ENCODE assay signal across 9 cellular contexts in the genomic region with DNA sequence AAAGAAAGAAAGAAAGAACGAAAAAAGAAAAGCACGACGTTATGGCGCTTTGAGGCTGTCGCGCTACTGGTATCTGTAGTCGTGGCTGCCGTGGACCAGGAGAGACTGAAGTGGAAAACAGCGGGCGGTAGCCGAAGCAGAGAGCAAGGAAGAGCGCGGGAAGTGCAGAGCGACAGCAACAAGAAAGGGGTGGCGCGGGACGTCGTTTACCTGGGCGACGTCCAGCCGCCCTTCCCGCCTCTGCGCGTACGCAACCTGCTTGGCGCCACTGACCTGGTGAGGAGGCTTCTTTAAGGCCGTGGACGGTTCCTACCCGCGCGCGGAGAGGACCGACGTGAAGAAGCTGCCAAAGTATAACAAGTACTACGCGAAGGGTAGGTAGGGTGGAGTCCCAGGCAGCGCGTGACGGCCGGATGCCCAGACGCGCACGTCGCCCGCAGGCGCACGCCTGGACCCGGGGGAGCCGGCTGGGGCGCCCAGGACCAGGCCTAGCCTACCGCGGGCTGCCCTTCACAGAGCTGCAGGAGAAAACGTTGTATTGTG. TPM values are rescaled to one million over a fixed set of nuclear protein-coding genes. Genes with fewer than 3 reads are reported as not detected.
DNase-seq lines count a peak whose midpoint lies in the region; ATAC-seq, FAIRE-seq and TF ChIP-seq lines count a peak whose summit lies in the region.
"Had no signal": no experiment of that assay in that cellular context is flagged by ENCODE, and none has a peak within 500 bp of the region (broad histone marks: within the 10 kb centered on the region; RNA-seq: fewer than 3 reads in every experiment).

No MANE protein-coding gene starts in this region.

- POLR2A ChIA-PET in OCI-LY7 (lab: Charles Lee) = interaction anchor here (0.8 to 1.2 kb wide), 3 partner anchors 15 to 21 kb away, joined by 3 to 5 read pairs (median 4); no protein-coding TSS in a partner anchor

- intact Hi-C loops in OCI-LY7 (cut with micrococcal nuclease; ENCODE audit: unreplicated experiment) = no loop called here
- intact Hi-C loops in heart left ventricle (cut with DNase I) = loop anchor here in 3 of 10 donors (10.0 kb wide), 2 partner anchors 172 to 292 kb away; no protein-coding TSS in a partner anchor

- H3K9me2 ChIP-seq in OCI-LY7 (ENCODE audit: insufficient read depth, low read length) = no peaks in the 10 kb centered on the region

- no peak overlapping the region for H3K4me3 ChIP-seq in OCI-LY7 (ENCODE audit: low read depth, low read length, poor library complexity, severe bottlenecking)
- peak overlapping the region; percentile 21 to 70 (median 46) for H3K4me3 ChIP-seq in heart left ventricle
- peak overlapping the region; percentile 24 to 58 for H3K4me3 ChIP-seq in small intestine (ENCODE audit: low read depth in 1 of 2, low read length in 2 of 2)

- TF ChIP-seq CTCF in OCI-LY7 (conservative IDR thresholded peaks at IDR 0.05; ENCODE audit: low read length) (no peak), heart left ventricle (IDR thresholded peaks at IDR 0.05) (no peak)

- 4 to 11% (median 4%) methylated on average over 41 to 53 of the region's 53 CpGs for WGBS in heart left ventricle, 4 donors
- 3 to 10% (median 6%) methylated on average over 53 of the region's 53 CpGs for WGBS in small intestine, 3 donors

- no TSS peak for BruUV-seq in OCI-LY7 (replicated peaks; lab: Mats Ljungman, UMichigan)

- FAIRE-seq in GM12891 (lab: Jason Lieb, UNC) (peak; percentile 95), small intestine (lab: Jason Lieb, UNC) (no peak)
- FAIRE-seq: colon had no signal

- CTCF ChIA-PET in OCI-LY7 (lab: Charles Lee; ENCODE audit: unreplicated experiment) = no interaction called here

- no peak overlapping the region for H2AFZ ChIP-seq in OCI-LY7 (ENCODE audit: low read length)

- peak; percentile 68 for DNase-seq in GM12891 (ENCODE audit: insufficient read length, low spot score)
- DNase-seq in OCI-LY7 (ENCODE audit: low spot score) = no peak
- peak; percentile 36 for DNase-seq in activated T-helper 9 cell treated with anti-CD3 and anti-CD28 coated beads, Interleukin-2, amount 50 U/mL, for 16 hours (ENCODE audit: low read depth)
- DNase-seq in heart left ventricle = peak in 3 of 5 donors; percentile 20 to 71 (median 36)
- DNase-seq in small intestine = peak; percentile 62
- no peak for DNase-seq in HCEC 1CT
- DNase-seq in NK-92 (lab: John Stamatoyannopoulos, UW; ENCODE audit: unreplicated experiment) = no peak

- TF ChIP-seq POLR2A in GM12891 (IDR thresholded peaks at IDR 0.05; ENCODE audit: low read depth, low read length) (0 out of 2 replicates have a peak, but pooled peaks have one; percentile 34), heart left ventricle (IDR thresholded peaks at IDR 0.05) (no peak)

- ATAC-seq in HG02623 (IDR thresholded peaks at IDR 0.05; ENCODE audit: unreplicated experiment) (peak; percentile 97), heart left ventricle (peak in 3 of 4 donors; percentile 57 to 85 (median 72))

- H3K4me2 ChIP-seq in OCI-LY7 (ENCODE audit: low read length) = peak overlapping the region; percentile 26; the same call in 1 of the 2 replicates

- H3K4me1 ChIP-seq in OCI-LY7 (ENCODE audit: insufficient read depth, low read length, poor library complexity, severe bottlenecking) = no peaks in the 10 kb centered on the region
- H3K4me1 ChIP-seq in heart left ventricle = peaks cover 0 to 7% (median 3%) of the 10 kb centered on the region in 12 donors
- peaks cover 0 to 3% of the 10 kb centered on the region in 2 donors for H3K4me1 ChIP-seq in small intestine (ENCODE audit: control insufficient read depth in 2 of 2, insufficient read depth in 1 of 2, low read depth in 1 of 2, low read length in 1 of 2)

- no peaks in the 10 kb centered on the region for H4K20me1 ChIP-seq in OCI-LY7 (ENCODE audit: insufficient read depth, low read length)

- H3K27ac ChIP-seq in OCI-LY7 (ENCODE audit: low read depth, low read length, poor library complexity, severe bottlenecking) (no peak overlapping the region), heart left ventricle (no peak overlapping the region), small intestine (ENCODE audit: low read depth in 1 of 2, low read length in 1 of 2) (peak overlapping the region; percentile 50 to 82)

- H3K36me3 ChIP-seq in OCI-LY7 (ENCODE audit: insufficient read depth, low read length) (no peaks in the 10 kb centered on the region), heart left ventricle (no peaks in the 10 kb centered on the region), small intestine (ENCODE audit: control insufficient read depth in 2 of 2, insufficient read depth in 2 of 2, low read length in 2 of 2) (no peaks in the 10 kb centered on the region)

- H3K9me3 ChIP-seq in OCI-LY7 (ENCODE audit: low read length) = no peaks in the 10 kb centered on the region
- H3K9me3 ChIP-seq in heart left ventricle = no peaks in the 10 kb centered on the region
- H3K9me3 ChIP-seq in small intestine (ENCODE audit: control insufficient read depth, low read depth) = no peaks in the 10 kb centered on the region

- H3K79me2 ChIP-seq in OCI-LY7 (ENCODE audit: insufficient read depth, low read depth, low read length) = no peaks in the 10 kb centered on the region

- H3K27me3 ChIP-seq in heart left ventricle (peaks cover 0 to 40% (median 19%) of the 10 kb centered on the region in 9 donors), small intestine (ENCODE audit: control insufficient read depth in 2 of 2, insufficient read depth in 2 of 2, low read length in 2 of 2) (no peaks in the 10 kb centered on the region)

TF ChIP-seq in GM12891, 5 proteins besides CTCF, POLR2A, EP300 and RAD21:
- TF ChIP-seq PAX5 (IDR thresholded peaks at IDR 0.05; ENCODE audit: insufficient read depth, low read length, severe bottlenecking) = no peak
- TF ChIP-seq POLR2AphosphoS5 (IDR thresholded peaks at IDR 0.05; ENCODE audit: low read depth, low read length) = peak; percentile 49; the same call in 1 of the 2 replicates
- no peak for TF ChIP-seq POU2F2 (IDR thresholded peaks at IDR 0.05; ENCODE audit: low read depth, low read length)
- TF ChIP-seq TAF1 (IDR thresholded peaks at IDR 0.05; ENCODE audit: low read depth, low read length) = peak; percentile 33; the same call in 1 of the 2 replicates
- no peak for TF ChIP-seq SPI1 (IDR thresholded peaks at IDR 0.05; ENCODE audit: low read depth, low read length)
TF ChIP-seq in GM12891: peak in this region for 2.

RNA-seq across cellular contexts. Expression of a gene that starts 15.4 kb away (rescaled TPM):
- polyA plus RNA-seq in GM12891 (2012; ENCODE audit: low read depth, missing spikeins) = 5.1 TPM
- total RNA-seq in OCI-LY7 (2014; rRNA removed; shearing (Covaris generic)) = not detected in 2 replicates
- total RNA-seq in OCI-LY7 (2022) = not detected in 2 replicates
- 1 to 10 TPM in 1 of 9 donors, under 1 TPM in 7, not detected in 1; 0.12 to 1.6 (median 0.34) TPM for total RNA-seq in heart left ventricle
- under 1 TPM; 0.06 to 0.30 TPM for polyA plus RNA-seq in heart left ventricle
- 10 to 100 TPM in 2 of 3 donors, 1 to 10 TPM in 1; 3.8 to 20.4 (median 11.6) TPM for polyA plus RNA-seq in small intestine

Comparison
In these comparisons a context has a peak if more than half of its experiments do, and no peak if none do; other contexts are left out.
1. DNase-seq: peak in GM12891 (single experiment), activated T-helper 9 cell treated with anti-CD3 and anti-CD28 coated beads, Interleukin-2, amount 50 U/mL, for 16 hours (single experiment), heart left ventricle (3 of 5) and small intestine (single experiment); none in OCI-LY7 (single experiment), HCEC 1CT (single experiment) and NK-92 (single experiment).
2. H3K27ac ChIP-seq: peak in small intestine (2 of 2); none in OCI-LY7 (single experiment) and heart left ventricle (0 of 12).